In genomic region chr1:14939527-14940284, GRCh38 we compare ENCODE assay signal across 10 cellular contexts.
DNase-seq lines count a peak whose midpoint lies in the region; ATAC-seq and TF ChIP-seq lines count a peak whose summit lies in the region.
"Had no signal": no experiment of that assay in that cellular context is flagged by ENCODE, and none has a peak within 500 bp of the region (broad histone marks: within the 10 kb centered on the region; RNA-seq: fewer than 3 reads in every experiment).

No MANE protein-coding gene starts in this region.

- no peaks in the 10 kb centered on the region for H3K36me3 ChIP-seq in effector memory CD4-positive, alpha-beta T cell (ENCODE audit: control insufficient read depth, insufficient read depth, low read length)

- H3K4me3 Mint-ChIP-seq in nephron, result no peak overlapping the region

- peak overlapping the region; percentile 41 for H3K27ac ChIP-seq in epithelial cell of prostate
- H3K27ac ChIP-seq in effector memory CD4-positive, alpha-beta T cell (ENCODE audit: insufficient read depth, low read length, poor library complexity, severe bottlenecking), result no peak overlapping the region

- H3K27ac Mint-ChIP-seq in nephron, result peak overlapping the region; percentile 83 to 93 (median 85)

- ATAC-seq in HG02938 (IDR thresholded peaks at IDR 0.05; ENCODE audit: unreplicated experiment), result no peak

- H3K27me3 Mint-ChIP-seq in nephron (ENCODE audit: low read depth), result no peaks in the 10 kb centered on the region

- peaks cover 61% of the 10 kb centered on the region for H3K4me1 Mint-ChIP-seq in nephron

- no peaks in the 10 kb centered on the region for H3K4me1 ChIP-seq in effector memory CD4-positive, alpha-beta T cell (ENCODE audit: control insufficient read depth, insufficient read depth, low read length, poor library complexity, severe bottlenecking)

- no peak for TF ChIP-seq CTCF in nephron (IDR thresholded peaks at IDR 0.05; ENCODE audit: unreplicated experiment in 3 of 3)

- H3K9me3 Mint-ChIP-seq in nephron, result no peaks in the 10 kb centered on the region

- DNase-seq in EH (ENCODE audit: low read depth) (peak; percentile 92), NCI-H226 (peak; percentile 89), epithelial cell of prostate (ENCODE audit: low read depth, low spot score) (no peak), GM19240 (ENCODE audit: insufficient read length, low spot score) (no peak), cortex of kidney (lab: John Stamatoyannopoulos, UW) (no peak)
- no peak for DNase-seq in effector memory CD4-positive, alpha-beta T cell
- DNase-seq: aorta, head of caudate nucleus had no signal

- no peak overlapping the region for H3K4me3 ChIP-seq in effector memory CD4-positive, alpha-beta T cell (ENCODE audit: insufficient read depth, low read depth, low read length, poor library complexity, severe bottlenecking)

- peaks cover 7% of the 10 kb centered on the region for H3K27me3 ChIP-seq in effector memory CD4-positive, alpha-beta T cell (replicated peaks; ENCODE audit: control insufficient read depth, insufficient read depth, low read length, poor library complexity, severe bottlenecking)

- no peaks in the 10 kb centered on the region for H3K9me3 ChIP-seq in effector memory CD4-positive, alpha-beta T cell (ENCODE audit: control insufficient read depth, low read length)

- no peaks in the 10 kb centered on the region for H3K36me3 Mint-ChIP-seq in nephron (ENCODE audit: low read depth)

Comparison
In these comparisons a context has a peak if more than half of its experiments do, and no peak if none do; other contexts are left out.
1. DNase-seq: peak in EH (single experiment) and NCI-H226 (single experiment); none in epithelial cell of prostate (single experiment), effector memory CD4-positive, alpha-beta T cell (0 of 3), GM19240 (single experiment) and cortex of kidney (single experiment).